1 cellular context compared by ENCODE assay signal in the genomic region with DNA sequence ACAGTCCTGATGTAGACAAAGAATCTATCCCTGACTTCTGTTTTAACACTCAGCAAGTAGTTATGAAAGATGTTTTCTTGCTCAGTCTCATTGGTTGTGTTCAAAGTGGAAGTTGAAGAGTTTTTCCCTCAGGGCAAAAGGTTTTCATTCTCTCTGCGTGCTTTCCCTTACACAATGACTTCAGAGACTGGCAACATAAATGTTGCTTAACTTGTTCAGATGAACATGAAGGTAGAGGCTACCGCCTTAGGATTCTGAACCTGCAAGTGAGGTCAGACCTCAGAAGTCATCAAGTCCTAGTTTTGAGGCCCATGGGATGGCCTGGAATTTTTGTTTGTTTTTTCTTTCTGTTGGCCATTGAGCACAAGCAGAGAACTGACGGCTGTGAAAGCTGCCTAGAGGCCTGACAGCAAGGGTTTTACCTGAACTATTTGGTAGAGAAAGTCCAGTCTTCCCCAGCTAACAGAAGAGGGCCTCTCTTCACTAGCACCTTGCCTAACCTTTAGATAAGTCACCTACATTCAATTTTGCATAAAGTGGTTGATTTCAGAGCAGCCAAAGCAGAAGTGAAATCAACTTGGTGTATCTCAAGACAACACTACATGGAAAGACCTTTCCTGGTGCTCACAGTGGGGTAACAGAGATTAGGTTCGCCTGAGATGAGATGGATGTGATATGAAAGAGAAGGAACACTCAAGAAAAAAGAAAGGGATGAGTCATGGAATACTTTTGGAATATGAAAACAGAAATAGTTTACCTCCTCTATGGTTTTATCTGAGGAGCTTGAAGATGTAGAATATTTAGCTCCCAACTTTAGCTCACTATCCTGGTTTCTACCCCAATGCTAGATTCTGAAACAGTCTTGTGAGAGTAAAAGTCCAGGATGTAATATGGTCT.
TF ChIP-seq lines count a peak whose summit lies in the region.

No MANE protein-coding gene starts in this region.

TF ChIP-seq in GM23338, 12 proteins besides CTCF, POLR2A, EP300 and RAD21 (continued from another document):
- TF ChIP-seq ZNF462 (CRISPR knock-in tag; IDR thresholded peaks at IDR 0.05): no peak
- no peak for TF ChIP-seq POLR2AphosphoS5 (IDR thresholded peaks at IDR 0.05; ENCODE audit: low read depth)
- no peak for TF ChIP-seq JUNB (IDR thresholded peaks at IDR 0.05; ENCODE audit: unreplicated experiment)
- TF ChIP-seq CREB1 (CRISPR knock-in tag; IDR thresholded peaks at IDR 0.05; ENCODE audit: low read depth): no peak
- no peak for TF ChIP-seq ZNF114 (CRISPR knock-in tag; IDR thresholded peaks at IDR 0.05)
- no peak for TF ChIP-seq REST (IDR thresholded peaks at IDR 0.05; ENCODE audit: unreplicated experiment)
